In genomic region chr17:61836266-61837174, GRCh38 we compare ENCODE assay signal across 3 cellular contexts.
TF ChIP-seq lines count a peak whose summit lies in the region.

No MANE protein-coding gene starts in this region.

TF ChIP-seq in HepG2, 621 proteins besides CTCF, POLR2A, EP300 and RAD21:
- 0 out of 2 replicates have a peak, but pooled peaks have one; percentile 39 for TF ChIP-seq TP53 (CRISPR knock-in tag; conservative IDR thresholded peaks at IDR 0.05)
- TF ChIP-seq MAFK (conservative IDR thresholded peaks at IDR 0.05 in 1 of 2, IDR thresholded peaks at IDR 0.05 in 1 of 2; ENCODE audit: low read length in 2 of 2), result peak; percentile 68 to 74; a peak in 3 of 4 replicates
- peak; percentile 59 for TF ChIP-seq MAFF (IDR thresholded peaks at IDR 0.05; ENCODE audit: low read depth, low read length)
- TF ChIP-seq KLF6 (CRISPR knock-in tag; IDR thresholded peaks at IDR 0.05), result no peak

TF ChIP-seq in IMR-90, 13 proteins besides CTCF, POLR2A, EP300 and RAD21:
- TF ChIP-seq BHLHE40 (IDR thresholded peaks at IDR 0.05; ENCODE audit: low read depth, low read length) (no peak), ELK1 (IDR thresholded peaks at IDR 0.05; ENCODE audit: borderline replicate concordance, low read depth, low read length) (no peak), MAFK (IDR thresholded peaks at IDR 0.05; ENCODE audit: low read depth, low read length) (no peak), MXI1 (IDR thresholded peaks at IDR 0.05; ENCODE audit: borderline replicate concordance, low read depth, low read length) (no peak), MAZ (IDR thresholded peaks at IDR 0.05; ENCODE audit: borderline replicate concordance, low read depth, low read length) (no peak), CEBPB (IDR thresholded peaks at IDR 0.05; ENCODE audit: low read depth, low read length) (no peak), USF2 (IDR thresholded peaks at IDR 0.05; ENCODE audit: low read depth, low read length) (no peak)
TF ChIP-seq in IMR-90: peak in this region for 0.

TF ChIP-seq in GM12878, 131 proteins besides CTCF, POLR2A, EP300 and RAD21:
- TF ChIP-seq ZBTB33 (IDR thresholded peaks at IDR 0.05), result no peak
- no peak for TF ChIP-seq DPF2 (IDR thresholded peaks at IDR 0.05)
- TF ChIP-seq NFXL1 (IDR thresholded peaks at IDR 0.05; ENCODE audit: borderline replicate concordance), result peak; percentile 94
- TF ChIP-seq KDM1A (IDR thresholded peaks at IDR 0.05; ENCODE audit: borderline replicate concordance), result no peak
